In the genomic region with DNA sequence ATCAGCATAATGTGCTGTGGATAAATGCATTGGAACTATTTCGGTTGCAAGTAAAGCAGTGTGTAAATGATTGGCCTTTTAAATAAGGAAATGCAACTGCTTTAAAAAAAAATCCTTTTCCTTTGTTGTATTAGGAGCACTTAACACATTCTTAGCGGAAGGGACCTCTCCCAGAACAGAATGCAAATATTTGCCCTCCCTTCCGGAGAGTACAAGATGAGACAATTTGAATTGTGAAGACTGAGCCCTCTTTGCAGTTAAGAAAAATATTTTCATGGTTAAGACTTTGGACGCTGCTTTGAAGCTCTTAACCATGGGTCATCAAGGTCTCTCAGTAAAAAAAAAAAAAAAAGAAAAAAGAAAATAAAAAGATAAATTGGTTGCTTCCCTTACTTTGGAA, we compare ENCODE assay signal across 19 cellular contexts. TPM values are rescaled to one million over a fixed set of nuclear protein-coding genes. Genes with fewer than 3 reads are reported as not detected.
"Had no signal": no experiment of that assay in that cellular context is flagged by ENCODE, and none has a peak within 500 bp of the region (broad histone marks: within the 10 kb centered on the region; RNA-seq: fewer than 3 reads in every experiment).

No MANE protein-coding gene starts in this region.

- H3K27ac ChIP-seq: ascending aorta, breast epithelium, heart left ventricle, neural progenitor cell, tibial artery, vagina had no signal

- H2AFZ ChIP-seq: neural progenitor cell had no signal

- H3K36me3 ChIP-seq: ascending aorta, breast epithelium, heart left ventricle, neural progenitor cell, tibial artery, vagina had no signal

- H3K9ac ChIP-seq: neural progenitor cell had no signal

- H3K27me3 ChIP-seq: ascending aorta, neural progenitor cell, tibial artery, vagina had no signal

- H3K9me3 ChIP-seq: ascending aorta, breast epithelium, heart left ventricle, tibial artery, vagina had no signal

- H3K4me2 ChIP-seq: neural progenitor cell had no signal

- H3K4me1 ChIP-seq: ascending aorta, breast epithelium, heart left ventricle, neural progenitor cell, tibial artery, vagina had no signal

- ATAC-seq: activated T-helper 17 cell treated with anti-CD3 and anti-CD28 coated beads, Interleukin-2, amount 50 U/mL, for 72 hours; heart left ventricle; left cardiac atrium; stimulated activated effector memory CD8-positive, alpha-beta T cell treated with anti-CD3 and anti-CD28 coated beads, Interleukin-12 subunit alpha, Interleukin-12 subunit beta, amount 100 ng/mL, for 72 hours had no signal

- H3K4me3 ChIP-seq: ascending aorta, breast epithelium, heart left ventricle, neural progenitor cell, tibial artery, vagina had no signal

- DNase-seq: activated CD4-positive, CD25-positive, alpha-beta regulatory T cell treated with anti-CD3 and anti-CD28 coated beads, Interleukin-2, amount 50 U/mL, for 72 hours; activated naive CD4-positive, alpha-beta T cell treated with anti-CD3 and anti-CD28 coated beads, Interleukin-2, amount 10 ng/mL, durations not matched to agents 7 days and 5 days; cerebellar nuclear complex; heart left ventricle; left cardiac atrium; naive B cell; stimulated activated CD4-positive, alpha-beta T cell treated with anti-CD3 and anti-CD28 coated beads, Interleukin-12 subunit alpha, Interleukin-12 subunit beta, amount 100 ng/mL, for 4 hours; T-helper 9 cell; tibial artery had no signal

RNA-seq across cellular contexts. Expression of gene NOX1, which starts 9.5 kb away (rescaled TPM):
- total RNA-seq: activated T-helper 17 cell treated with anti-CD3 and anti-CD28 coated beads, Interleukin-2, amount 50 U/mL, for 72 hours; ascending aorta; breast epithelium; epithelial cell of proximal tubule; frontal cortex; left cardiac atrium; lung microvascular endothelial cell; osteocyte; vagina had no signal
- polyA plus RNA-seq: heart left ventricle had no signal

RNA-seq across cellular contexts. Expression of gene XKRX, which starts 45.1 kb away (rescaled TPM):
- total RNA-seq: ascending aorta, epithelial cell of proximal tubule, frontal cortex, left cardiac atrium, osteocyte had no signal
